8 cellular contexts compared by ENCODE assay signal in the genomic region with DNA sequence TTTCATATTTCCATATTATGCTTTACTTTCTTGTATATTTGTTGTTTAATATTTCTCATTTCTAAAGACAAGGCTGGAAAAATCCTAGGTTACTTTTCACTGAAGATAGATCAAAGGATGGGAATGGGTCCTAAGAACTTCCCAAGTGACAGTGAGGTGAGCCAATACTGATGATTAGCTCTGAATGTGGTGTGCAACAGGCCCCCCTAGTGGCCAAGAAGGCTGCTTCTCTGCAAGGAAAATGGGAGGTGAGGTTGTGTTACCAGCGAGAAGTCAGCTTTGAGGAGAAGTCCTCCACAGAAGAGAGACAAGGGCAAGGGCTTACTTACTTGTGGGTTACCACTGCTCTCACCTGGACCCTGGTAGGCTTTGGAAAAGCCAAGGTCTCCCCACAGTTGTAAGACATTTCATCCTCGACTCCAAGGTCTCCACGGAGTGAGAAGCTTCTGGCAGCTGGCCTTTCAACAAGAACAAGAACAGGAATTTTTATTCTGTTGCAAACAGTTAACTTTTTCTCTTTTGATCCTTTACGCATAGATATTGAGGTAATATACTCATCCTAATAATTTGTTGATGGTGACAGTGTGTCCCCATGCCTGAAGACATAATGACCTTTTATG.
DNase-seq lines count a peak whose midpoint lies in the region; ATAC-seq, FAIRE-seq and TF ChIP-seq lines count a peak whose summit lies in the region.

No MANE protein-coding gene starts in this region.

- peak; percentile 82 for FAIRE-seq in K562 (lab: Jason Lieb, UNC)

- TF ChIP-seq POLR2A in K562 (conservative IDR thresholded peaks at IDR 0.05), result no peak

- H3K36me3 ChIP-seq in K562 (ENCODE audit: control insufficient read depth, insufficient read depth, low read length), result no peaks in the 10 kb centered on the region

- H3K27me3 ChIP-seq in K562 (ENCODE audit: control insufficient read depth in 2 of 2, insufficient read depth in 2 of 2, low read length in 2 of 2), result no peaks in the 10 kb centered on the region

- 0% methylated on average over 4 of the region's 4 CpGs for WGBS in K562 (ENCODE audit: insufficient coverage, low coverage, missing lambda C conversion rate)

- H2AFZ ChIP-seq in K562 (ENCODE audit: low read depth, low read length), result no peak overlapping the region

- intact Hi-C loops in K562 (cut with micrococcal nuclease), result no loop called here

- H3K4me3 ChIP-seq in AG04449 (ENCODE audit: low read depth, low read length), result no peak overlapping the region
- H3K4me3 ChIP-seq in K562, result no peak overlapping the region

- no peak for TF ChIP-seq EP300 in K562 (IDR thresholded peaks at IDR 0.05; ENCODE audit: low read length)

- DNase-seq in AG04449 (ENCODE audit: low read depth, low spot score) (no peak), NCI-H446 treated with DMSO at 0.1 percent for 48 hours (lab: John Stamatoyannopoulos, UW) (peak; percentile 19), K562 (ENCODE audit: extremely low read depth in 1 of 4, low spot score in 3 of 4) (peak; percentile 29 to 46 (median 39)), iPS-NIHi7 (ENCODE audit: extremely low spot score) (peak; percentile 79), GDM1 (lab: John Stamatoyannopoulos, UW) (no peak)
- DNase-seq in stimulated activated CD8-positive, alpha-beta memory T cell treated with anti-CD3 and anti-CD28 coated beads, Interleukin-4, amount 100 ng/mL, for 48 hours, result peak; percentile 47

- no peak overlapping the region for H3K27ac ChIP-seq in K562 (ENCODE audit: extremely low read depth, low read depth, low read length)

- POLR2A ChIA-PET in AG04449 (lab: Yijun Ruan, JAX), result interaction anchor here (0.7 kb wide), 1 partner anchor 138 kb away, joined by 3 read pairs; no protein-coding TSS in a partner anchor
- POLR2A ChIA-PET in K562 (lab: Yijun Ruan, JAX), result no interaction called here

- ATAC-seq in HG03045 (IDR thresholded peaks at IDR 0.05; ENCODE audit: unreplicated experiment) (peak; percentile 71), K562 (peak; percentile 79)

- H4K20me1 ChIP-seq in K562 (replicated peaks; ENCODE audit: control insufficient read depth, insufficient read depth, low read length), result no peaks in the 10 kb centered on the region

- no peaks in the 10 kb centered on the region for H3K9me1 ChIP-seq in K562 (ENCODE audit: control insufficient read depth, insufficient read depth, low read length)

- no peaks in the 10 kb centered on the region for H3K4me1 ChIP-seq in K562 (replicated peaks in 1 of 2; ENCODE audit: control insufficient read depth in 2 of 2, insufficient read depth in 2 of 2, low read length in 2 of 2)

- in situ Hi-C loops in K562 (cut with MboI), result loop anchor here (10.0 to 25.0 kb wide), 2 partner anchors 139 to 676 kb away; no protein-coding TSS in a partner anchor

- H3K4me2 ChIP-seq in K562 (ENCODE audit: insufficient read depth, low read length), result no peak overlapping the region

- H3K9me3 ChIP-seq in K562 (replicated peaks; ENCODE audit: control insufficient read depth, insufficient read depth, low read depth, low read length), result no peaks in the 10 kb centered on the region

- CTCF ChIA-PET in AG04449 (lab: Yijun Ruan, JAX) (interaction anchor here (0.7 to 15.4 kb wide), 55 partner anchors 11 to 886 kb away, joined by 3 to 385 read pairs (median 6); a partner anchor contains a TSS), K562 (lab: Yijun Ruan, JAX; ENCODE audit: low intra/inter-chr PET ratio) (interaction anchor here (0.7 kb wide), 1 partner anchor 31 kb away, joined by 3 read pairs; no protein-coding TSS in a partner anchor)

- H3K79me2 ChIP-seq in K562 (ENCODE audit: control insufficient read depth, insufficient read depth, low read length), result no peaks in the 10 kb centered on the region

- peak; percentile 89 for TF ChIP-seq CTCF in AG04449 (IDR thresholded peaks at IDR 0.05; ENCODE audit: insufficient read depth, low read length, missing control alignments)
- peak; percentile 86 for TF ChIP-seq CTCF in GM12872 (IDR thresholded peaks at IDR 0.05; ENCODE audit: insufficient read depth, low read depth, low read length)
- TF ChIP-seq CTCF in K562 (IDR thresholded peaks at IDR 0.05 in 2 of 3, conservative IDR thresholded peaks at IDR 0.05 in 1 of 3; ENCODE audit: insufficient read depth in 2 of 3, low read depth in 1 of 3, low read length in 3 of 3), result peak; percentile 56 to 74 (median 67)

- H3K9ac ChIP-seq in K562 (ENCODE audit: insufficient read depth in 1 of 2, low read depth in 2 of 2, low read length in 2 of 2), result no peak overlapping the region

- BruUV-seq in K562 (replicated peaks; lab: Mats Ljungman, UMichigan), result no TSS peak

- peak; percentile 30 to 60; a peak in 3 of 4 replicates for TF ChIP-seq RAD21 in K562 (CRISPR knock-in tag; conservative IDR thresholded peaks at IDR 0.05 in 1 of 2, IDR thresholded peaks at IDR 0.05 in 1 of 2)

TF ChIP-seq in K562, 482 proteins besides CTCF, POLR2A, EP300 and RAD21:
- 0 out of 2 replicates have a peak, but pooled peaks have one; percentile 36 for TF ChIP-seq SMC3 (conservative IDR thresholded peaks at IDR 0.05; ENCODE audit: insufficient read depth, low read depth, low read length)
- TF ChIP-seq ASH1L (IDR thresholded peaks at IDR 0.05; ENCODE audit: borderline replicate concordance, low read depth, partially characterized antibody), result no peak
- TF ChIP-seq, protein P1, sequence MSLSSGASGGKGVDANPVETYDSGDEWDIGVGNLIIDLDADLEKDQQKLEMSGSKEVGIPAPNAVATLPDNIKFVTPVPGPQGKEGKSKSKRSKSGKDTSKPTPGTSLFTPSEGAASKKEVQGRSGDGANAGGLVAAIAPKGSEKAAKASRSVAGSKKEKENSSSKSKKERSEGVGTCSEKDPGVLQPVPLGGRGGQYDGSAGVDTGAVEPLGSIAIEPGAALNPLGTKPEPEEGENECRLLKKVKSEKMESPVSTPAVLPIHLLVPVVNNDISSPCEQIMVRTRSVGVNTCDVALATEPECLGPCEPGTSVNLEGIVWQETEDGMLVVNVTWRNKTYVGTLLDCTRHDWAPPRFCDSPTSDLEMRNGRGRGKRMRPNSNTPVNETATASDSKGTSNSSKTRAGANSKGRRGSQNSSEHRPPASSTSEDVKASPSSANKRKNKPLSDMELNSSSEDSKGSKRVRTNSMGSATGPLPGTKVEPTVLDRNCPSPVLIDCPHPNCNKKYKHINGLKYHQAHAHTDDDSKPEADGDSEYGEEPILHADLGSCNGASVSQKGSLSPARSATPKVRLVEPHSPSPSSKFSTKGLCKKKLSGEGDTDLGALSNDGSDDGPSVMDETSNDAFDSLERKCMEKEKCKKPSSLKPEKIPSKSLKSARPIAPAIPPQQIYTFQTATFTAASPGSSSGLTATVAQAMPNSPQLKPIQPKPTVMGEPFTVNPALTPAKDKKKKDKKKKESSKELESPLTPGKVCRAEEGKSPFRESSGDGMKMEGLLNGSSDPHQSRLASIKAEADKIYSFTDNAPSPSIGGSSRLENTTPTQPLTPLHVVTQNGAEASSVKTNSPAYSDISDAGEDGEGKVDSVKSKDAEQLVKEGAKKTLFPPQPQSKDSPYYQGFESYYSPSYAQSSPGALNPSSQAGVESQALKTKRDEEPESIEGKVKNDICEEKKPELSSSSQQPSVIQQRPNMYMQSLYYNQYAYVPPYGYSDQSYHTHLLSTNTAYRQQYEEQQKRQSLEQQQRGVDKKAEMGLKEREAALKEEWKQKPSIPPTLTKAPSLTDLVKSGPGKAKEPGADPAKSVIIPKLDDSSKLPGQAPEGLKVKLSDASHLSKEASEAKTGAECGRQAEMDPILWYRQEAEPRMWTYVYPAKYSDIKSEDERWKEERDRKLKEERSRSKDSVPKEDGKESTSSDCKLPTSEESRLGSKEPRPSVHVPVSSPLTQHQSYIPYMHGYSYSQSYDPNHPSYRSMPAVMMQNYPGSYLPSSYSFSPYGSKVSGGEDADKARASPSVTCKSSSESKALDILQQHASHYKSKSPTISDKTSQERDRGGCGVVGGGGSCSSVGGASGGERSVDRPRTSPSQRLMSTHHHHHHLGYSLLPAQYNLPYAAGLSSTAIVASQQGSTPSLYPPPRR (CRISPR knock-in tag; IDR thresholded peaks at IDR 0.05; ENCODE audit: borderline replicate concordance), result no peak
- no peak for TF ChIP-seq RUNX1 (IDR thresholded peaks at IDR 0.05; ENCODE audit: low read depth)
- no peak for TF ChIP-seq SETDB1 (IDR thresholded peaks at IDR 0.05; ENCODE audit: low read length)
- TF ChIP-seq POLR2B (IDR thresholded peaks at IDR 0.05; ENCODE audit: low read depth, partially characterized antibody), result no peak
- no peak for TF ChIP-seq EP400 (IDR thresholded peaks at IDR 0.05)

Comparison
In these comparisons a context has a peak if more than half of its experiments do, and no peak if none do; other contexts are left out.
1. DNase-seq: peak in NCI-H446 treated with DMSO at 0.1 percent for 48 hours (single experiment), K562 (4 of 4), iPS-NIHi7 (single experiment) and stimulated activated CD8-positive, alpha-beta memory T cell treated with anti-CD3 and anti-CD28 coated beads, Interleukin-4, amount 100 ng/mL, for 48 hours (single experiment); none in AG04449 (single experiment) and GDM1 (single experiment).
2. Peak in every context shown above with its lines, with median percentiles within 50 percentile points of each other: CTCF ChIP-seq.